ENCODE assay signal across 26 cellular contexts in the genomic region with DNA sequence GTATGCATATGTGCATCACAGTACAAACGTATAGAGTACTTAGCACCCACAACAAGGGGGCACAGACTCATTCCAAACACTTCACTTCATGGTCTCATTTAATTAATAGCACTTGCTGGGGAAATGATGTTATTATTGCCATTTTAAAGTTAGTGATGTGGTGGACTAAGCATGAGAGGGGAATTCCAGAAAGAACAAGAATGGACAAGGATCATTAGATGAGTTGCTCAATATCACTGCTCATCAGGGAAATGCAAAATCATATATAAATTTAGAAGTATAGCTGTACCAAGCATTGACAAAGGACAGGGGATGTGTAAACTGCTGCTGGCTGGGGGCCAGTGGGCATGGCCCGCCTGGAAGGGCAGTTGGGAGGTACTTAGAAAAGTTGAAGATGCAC. TPM values are rescaled to one million over a fixed set of nuclear protein-coding genes. Genes with fewer than 3 reads are reported as not detected.
"Had no signal": no experiment of that assay in that cellular context is flagged by ENCODE, and none has a peak within 500 bp of the region (broad histone marks: within the 10 kb centered on the region; RNA-seq: fewer than 3 reads in every experiment).

No MANE protein-coding gene starts in this region.

- H3K9me3 ChIP-seq: pancreas, prostate gland, testis had no signal

- DNase-seq: cortex of kidney; dorsolateral prefrontal cortex; effector CD8-positive, alpha-beta T cell; esophagus squamous epithelium; foreskin melanocyte; heart left ventricle; hippocampal formation; left colon; left ventricle myocardium superior; mesendoderm; naive B cell; occipital lobe; pancreas; retina; sigmoid colon; stimulated activated CD4-positive, alpha-beta T cell treated with anti-CD3 and anti-CD28 coated beads, Interleukin-2, amount 100 ng/mL, for 24 hours; stimulated activated CD4-positive, alpha-beta T cell treated with anti-CD3 and anti-CD28 coated beads, Interleukin-4, amount 100 ng/mL, for 4 hours; stimulated activated naive B cell treated with anti-CD40 and anti-IgM and Interleukin-4, amounts not matched to agents 10 μg/mL and 1 μg/mL and 100 μg/mL, for 72 hours; stimulated activated naive CD8-positive, alpha-beta T cell treated with anti-CD3 and anti-CD28 coated beads, Interleukin-15, amount 100 ng/mL, for 72 hours; testis; transverse colon had no signal

- H3K36me3 ChIP-seq: esophagus squamous epithelium, heart left ventricle, pancreas, prostate gland, sigmoid colon, transverse colon had no signal

- H3K4me3 ChIP-seq: dorsolateral prefrontal cortex, esophagus squamous epithelium, heart left ventricle, lung, pancreas, prostate gland, sigmoid colon, skin epidermis, testis, transverse colon had no signal

- H3K27me3 ChIP-seq: pancreas, sigmoid colon, testis had no signal

- H3K4me1 ChIP-seq: esophagus squamous epithelium, heart left ventricle, pancreas, prostate gland, sigmoid colon, testis, transverse colon had no signal

- H3K27ac ChIP-seq: dorsolateral prefrontal cortex, esophagus squamous epithelium, heart left ventricle, pancreas, prostate gland, sigmoid colon, testis, transverse colon had no signal

RNA-seq across cellular contexts. Expression of a gene that starts 14.7 kb away (rescaled TPM):
- total RNA-seq: dorsolateral prefrontal cortex, esophagus squamous epithelium, heart left ventricle, left colon, left ventricle myocardium superior, lung, occipital lobe, pancreas, sigmoid colon, subcutaneous adipose tissue, transverse colon, ureter had no signal
- polyA plus RNA-seq: heart left ventricle, pancreas, sigmoid colon had no signal
